In the genomic region with DNA sequence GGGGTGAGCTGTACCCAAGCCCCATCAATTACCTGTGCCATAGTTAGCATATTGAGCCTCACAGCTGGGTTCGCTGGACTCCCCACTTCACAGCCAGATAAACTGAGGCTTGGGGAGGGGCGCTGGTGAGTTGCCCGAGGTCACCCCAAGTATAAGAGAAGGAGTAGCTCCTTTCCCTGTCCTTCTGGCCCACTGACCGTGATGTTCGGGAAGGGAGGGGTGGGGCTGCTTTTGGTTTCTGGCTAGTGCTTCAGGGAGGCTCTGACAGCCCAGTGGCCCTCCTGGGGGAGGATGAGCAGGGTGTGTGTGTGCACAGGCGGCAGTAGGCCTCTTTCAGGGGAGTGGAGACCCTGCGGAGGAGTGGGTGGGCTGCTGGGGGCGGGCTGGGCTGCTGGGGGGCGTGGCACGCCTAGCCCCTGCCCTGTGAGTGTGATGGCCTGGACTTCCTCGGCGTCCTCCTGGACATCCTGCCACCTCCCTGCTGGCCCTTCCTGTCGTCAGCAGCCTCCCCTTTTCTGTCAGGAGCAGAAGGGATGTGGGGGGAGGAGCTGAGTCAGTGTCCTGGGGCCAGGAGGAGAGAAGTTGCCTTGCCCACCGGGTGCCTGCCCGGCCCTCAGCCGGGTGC, we compare ENCODE assay signal across 8 cellular contexts. TPM values are rescaled to one million over a fixed set of nuclear protein-coding genes. Genes with fewer than 3 reads are reported as not detected.
DNase-seq lines count a peak whose midpoint lies in the region; ATAC-seq lines count a peak whose summit lies in the region.

No MANE protein-coding gene starts in this region.

- no peak for ATAC-seq in activated T-cell treated with anti-CD3 and anti-CD28 coated beads, Interleukin-2, amount 50 U/mL, for 4 hours
- no peak for ATAC-seq in stimulated activated memory B cell treated with anti-CD40 and anti-IgM and Interleukin-4, amounts not matched to agents 10 μg/mL and 1 μg/mL and 100 μg/mL, for 72 hours

- no peak for DNase-seq in activated T-cell treated with anti-CD3 and anti-CD28 coated beads, Interleukin-2, amount 50 U/mL, for 4 hours
- DNase-seq in activated T-cell treated with anti-CD3 and anti-CD28 coated beads for 4 hours, result no peak
- DNase-seq in adipocyte (ENCODE audit: low read depth), result peak; percentile 57
- DNase-seq in DMS 273 (lab: John Stamatoyannopoulos, UW; ENCODE audit: unreplicated experiment), result no peak
- DNase-seq in stimulated activated CD4-positive, alpha-beta T cell treated with anti-CD3 and anti-CD28 coated beads, Interleukin-1b, Interleukin-23, amount 100 ng/mL, for 48 hours, result no peak
- DNase-seq in NCI-H187 (lab: John Stamatoyannopoulos, UW), result no peak

- H3K9me3 Mint-ChIP-seq in activated T-cell treated with anti-CD3 and anti-CD28 coated beads, Interleukin-2, amount 50 U/mL, for 4 hours, result no peaks in the 10 kb centered on the region
- H3K9me3 Mint-ChIP-seq in stimulated activated memory B cell treated with anti-CD40 and anti-IgM and Interleukin-4, amounts not matched to agents 10 μg/mL and 1 μg/mL and 100 μg/mL, for 72 hours, result no peaks in the 10 kb centered on the region

- peaks cover 71% of the 10 kb centered on the region for H3K4me1 ChIP-seq in adipocyte (ENCODE audit: control insufficient read depth, insufficient read depth, low read length)

- H3K9ac ChIP-seq in adipocyte (ENCODE audit: low read length), result peak overlapping the region; percentile 99

- H3K36me3 Mint-ChIP-seq in activated T-cell treated with anti-CD3 and anti-CD28 coated beads, Interleukin-2, amount 50 U/mL, for 4 hours (ENCODE audit: insufficient read depth), result no peaks in the 10 kb centered on the region
- no peaks in the 10 kb centered on the region for H3K36me3 Mint-ChIP-seq in stimulated activated memory B cell treated with anti-CD40 and anti-IgM and Interleukin-4, amounts not matched to agents 10 μg/mL and 1 μg/mL and 100 μg/mL, for 72 hours

- H3K36me3 ChIP-seq in adipocyte (ENCODE audit: control insufficient read depth, insufficient read depth, low read length, severe bottlenecking), result no peaks in the 10 kb centered on the region

- no peaks in the 10 kb centered on the region for H3K27me3 Mint-ChIP-seq in activated T-cell treated with anti-CD3 and anti-CD28 coated beads, Interleukin-2, amount 50 U/mL, for 4 hours (ENCODE audit: low read depth)
- no peaks in the 10 kb centered on the region for H3K27me3 Mint-ChIP-seq in stimulated activated memory B cell treated with anti-CD40 and anti-IgM and Interleukin-4, amounts not matched to agents 10 μg/mL and 1 μg/mL and 100 μg/mL, for 72 hours

- H3K27ac Mint-ChIP-seq in stimulated activated memory B cell treated with anti-CD40 and anti-IgM and Interleukin-4, amounts not matched to agents 10 μg/mL and 1 μg/mL and 100 μg/mL, for 72 hours, result peak overlapping the region; percentile 47

- peak overlapping the region; percentile 86 for H3K4me3 Mint-ChIP-seq in activated T-cell treated with anti-CD3 and anti-CD28 coated beads, Interleukin-2, amount 50 U/mL, for 4 hours
- H3K4me3 Mint-ChIP-seq in stimulated activated memory B cell treated with anti-CD40 and anti-IgM and Interleukin-4, amounts not matched to agents 10 μg/mL and 1 μg/mL and 100 μg/mL, for 72 hours, result peak overlapping the region; percentile 85

- peak overlapping the region; percentile 86 for H3K4me3 ChIP-seq in adipocyte (ENCODE audit: low read length)
- H3K4me3 ChIP-seq in iPS-18c (ENCODE audit: insufficient read depth, low read depth, low read length), result peak overlapping the region; percentile 81

- no peaks in the 10 kb centered on the region for H3K27me3 ChIP-seq in adipocyte (replicated peaks; ENCODE audit: control insufficient read depth, insufficient read depth, low read length)

- peaks cover 22% of the 10 kb centered on the region for H3K4me1 Mint-ChIP-seq in activated T-cell treated with anti-CD3 and anti-CD28 coated beads, Interleukin-2, amount 50 U/mL, for 4 hours (ENCODE audit: low read depth)
- peaks cover 38% of the 10 kb centered on the region for H3K4me1 Mint-ChIP-seq in stimulated activated memory B cell treated with anti-CD40 and anti-IgM and Interleukin-4, amounts not matched to agents 10 μg/mL and 1 μg/mL and 100 μg/mL, for 72 hours

- H3K9me3 ChIP-seq in adipocyte (ENCODE audit: control insufficient read depth, low read length) (no peaks in the 10 kb centered on the region), iPS-18c (ENCODE audit: control insufficient read depth, insufficient read depth, low read length) (no peaks in the 10 kb centered on the region)

RNA-seq across cellular contexts. Expression of gene TRIOBP, which starts 50.4 kb away (rescaled TPM):
- 10 to 100 TPM; 14.9 to 19.0 (median 17.2) TPM for total RNA-seq in activated T-cell treated with anti-CD3 and anti-CD28 coated beads, Interleukin-2, amount 50 U/mL, for 4 hours
